ENCODE assay signal across 21 cellular contexts in genomic region chr19:31313291-31314030, GRCh38. TPM values are rescaled to one million over a fixed set of nuclear protein-coding genes. Genes with fewer than 3 reads are reported as not detected.
DNase-seq lines count a peak whose midpoint lies in the region; ATAC-seq and TF ChIP-seq lines count a peak whose summit lies in the region.
"Had no signal": no experiment of that assay in that cellular context is flagged by ENCODE, and none has a peak within 500 bp of the region (broad histone marks: within the 10 kb centered on the region; RNA-seq: fewer than 3 reads in every experiment).

No MANE protein-coding gene starts in this region.

- H3K4me3 ChIP-seq in H7 (ENCODE audit: insufficient read depth, low read depth, low read length) (no peak overlapping the region), smooth muscle cell (no peak overlapping the region), A673 (ENCODE audit: low read depth, low read length, poor library complexity, severe bottlenecking) (no peak overlapping the region)
- H3K4me3 ChIP-seq: GM12878, GM23338 had no signal

- ATAC-seq in foreskin keratinocyte = no peak
- ATAC-seq: GM12878, GM23338, HCT116, Panc1 had no signal

- no peak overlapping the region for H2AFZ ChIP-seq in smooth muscle cell (ENCODE audit: low read depth)
- H2AFZ ChIP-seq: GM23338 had no signal

- H3K4me1 ChIP-seq in foreskin keratinocyte (peaks cover 9% of the 10 kb centered on the region), smooth muscle cell (ENCODE audit: low read depth) (peaks cover 44% of the 10 kb centered on the region), A673 (ENCODE audit: insufficient read depth, low read length, poor library complexity, severe bottlenecking) (peaks cover 32% of the 10 kb centered on the region)

- 95% methylated on average over 20 of the region's 20 CpGs for WGBS in smooth muscle cell (ENCODE audit: low lambda C conversion rate)

- no peaks in the 10 kb centered on the region for H3F3A ChIP-seq in smooth muscle cell (ENCODE audit: low read depth)

- CTCF ChIA-PET in A673 (lab: Charles Lee) = no interaction called here

- no peak overlapping the region for H3K9ac ChIP-seq in smooth muscle cell (ENCODE audit: low read depth)
- H3K9ac ChIP-seq: SK-N-SH had no signal

- intact Hi-C loops in A673 (cut with micrococcal nuclease; ENCODE audit: unreplicated experiment) = no loop called here

- no TSS peak for BruUV-seq in A673 (replicated peaks; lab: Mats Ljungman, UMichigan)

- no peak overlapping the region for H3K4me2 ChIP-seq in smooth muscle cell
- H3K4me2 ChIP-seq: GM23338, SK-N-SH had no signal

- H4K20me1 ChIP-seq in smooth muscle cell (ENCODE audit: low read depth) = peaks cover 99% of the 10 kb centered on the region

- POLR2A ChIA-PET in A673 (lab: Charles Lee; ENCODE audit: low non-redundant PET) = no interaction called here

- H3K27me3 ChIP-seq in H7 (ENCODE audit: control insufficient read depth, insufficient read depth, low read length) = no peaks in the 10 kb centered on the region
- H3K27me3 ChIP-seq in foreskin keratinocyte = no peaks in the 10 kb centered on the region
- H3K27me3 ChIP-seq in smooth muscle cell (ENCODE audit: low read depth) = no peaks in the 10 kb centered on the region
- H3K27me3 ChIP-seq in A673 (replicated peaks; ENCODE audit: insufficient read depth, low read depth, low read length, poor library complexity) = no peaks in the 10 kb centered on the region

- no peaks in the 10 kb centered on the region for H3K9me3 ChIP-seq in smooth muscle cell (replicated peaks; ENCODE audit: low read depth)
- no peaks in the 10 kb centered on the region for H3K9me3 ChIP-seq in A673 (ENCODE audit: low read depth, low read length, poor library complexity, severe bottlenecking)
- H3K9me3 ChIP-seq: SK-N-SH had no signal

- H3K79me2 ChIP-seq in smooth muscle cell (ENCODE audit: low read depth) = peaks cover 100% of the 10 kb centered on the region

- TF ChIP-seq CTCF in foreskin keratinocyte (conservative IDR thresholded peaks at IDR 0.05) = peak; percentile 18
- no peak for TF ChIP-seq CTCF in smooth muscle cell (IDR thresholded peaks at IDR 0.05; ENCODE audit: borderline replicate concordance, insufficient read depth, poor library complexity, severe bottlenecking)
- no peak for TF ChIP-seq CTCF in A673 (conservative IDR thresholded peaks at IDR 0.05; ENCODE audit: low read depth, low read length)

- DNase-seq in H7 (peak; percentile 48), NCI-H526 treated with DMSO at 0.1 percent for 48 hours (lab: John Stamatoyannopoulos, UW) (peak; percentile 52), foreskin keratinocyte (no peak), smooth muscle cell (lab: John Stamatoyannopoulos, UW; ENCODE audit: unreplicated experiment) (no peak), cerebellar cortex (ENCODE audit: low spot score) (no peak), A673 (ENCODE audit: low spot score) (no peak), NCI-H2196 treated with DMSO at 0.1 percent for 48 hours (lab: John Stamatoyannopoulos, UW; ENCODE audit: unreplicated experiment) (no peak)
- DNase-seq: CD4-positive, CD25-positive, alpha-beta regulatory T cell; COR-L47; DMS 273 treated with DMSO at 0.1 percent for 48 hours; DND-41; Karpas-422; NCI-H1694; NCI-H2081; NCI-H446 treated with DMSO at 0.1 percent for 48 hours; SIG-M5; SK-N-SH had no signal

- H3K27ac ChIP-seq in foreskin keratinocyte (no peak overlapping the region), smooth muscle cell (ENCODE audit: low read depth) (peak overlapping the region; percentile 77), A673 (ENCODE audit: low read depth, low read length, poor library complexity, severe bottlenecking) (no peak overlapping the region)

- H3K36me3 ChIP-seq in H7 (replicated peaks; ENCODE audit: control insufficient read depth, insufficient read depth, low read length) (no peaks in the 10 kb centered on the region; the same call in 1 of the 2 replicates), smooth muscle cell (ENCODE audit: low read depth) (no peaks in the 10 kb centered on the region), A673 (ENCODE audit: insufficient read depth, low read length, poor library complexity, severe bottlenecking) (no peaks in the 10 kb centered on the region)

RNA-seq across cellular contexts. Expression of gene TSHZ3, which starts 35.8 kb away (rescaled TPM):
- 2.0 and 2.7 TPM in 2 replicates for total RNA-seq in H7 (2014; rRNA removed; shearing (Covaris generic))
- total RNA-seq in foreskin keratinocyte (8.4 and 8.8 TPM in 2 replicates), smooth muscle cell (19.6 and 23.7 TPM in 2 replicates), A673 (2021) (14.8 and 15.5 TPM in 2 replicates)
- polyA plus RNA-seq in foreskin keratinocyte (3.1 and 3.4 TPM in 2 replicates), smooth muscle cell (20.5 and 21.8 TPM in 2 replicates)
- polyA plus RNA-seq: GM12878 had no signal

Comparison
In these comparisons a context has a peak if more than half of its experiments do, and no peak if none do; other contexts are left out.
1. DNase-seq: peak in H7 (single experiment) and NCI-H526 treated with DMSO at 0.1 percent for 48 hours (single experiment); none in foreskin keratinocyte (0 of 2), smooth muscle cell (single experiment), cerebellar cortex (single experiment), A673 (single experiment) and NCI-H2196 treated with DMSO at 0.1 percent for 48 hours (single experiment).